In genomic region chr17:4908711-4909496, GRCh38 we compare ENCODE assay signal across 9 cellular contexts. TPM values are rescaled to one million over a fixed set of nuclear protein-coding genes. Genes with fewer than 3 reads are reported as not detected.
DNase-seq lines count a peak whose midpoint lies in the region; ATAC-seq and TF ChIP-seq lines count a peak whose summit lies in the region.
"Had no signal": no experiment of that assay in that cellular context is flagged by ENCODE, and none has a peak within 500 bp of the region (broad histone marks: within the 10 kb centered on the region; RNA-seq: fewer than 3 reads in every experiment).

No MANE protein-coding gene starts in this region.

- H3K4me3 Mint-ChIP-seq in CD4-positive, CD25-positive, alpha-beta regulatory T cell, result no peak overlapping the region

- peaks cover 0 to 4% (median 1%) of the 10 kb centered on the region in 4 donors for H3K4me1 Mint-ChIP-seq in CD4-positive, CD25-positive, alpha-beta regulatory T cell

- no peak overlapping the region for H3K4me3 ChIP-seq in CD4-positive, CD25-positive, alpha-beta regulatory T cell (ENCODE audit: low read depth, low read length)
- no peak overlapping the region for H3K4me3 ChIP-seq in HFF-Myc (replicated peaks; ENCODE audit: low read depth, low read length)
- H3K4me3 ChIP-seq in choroid plexus epithelial cell (ENCODE audit: low read depth, low read length), result no peak overlapping the region

- H3K27me3 ChIP-seq in CD4-positive, CD25-positive, alpha-beta regulatory T cell (ENCODE audit: control insufficient read depth, insufficient read depth, low read length), result no peaks in the 10 kb centered on the region

- H3K27ac ChIP-seq in CD4-positive, CD25-positive, alpha-beta regulatory T cell (ENCODE audit: insufficient read depth, low read length, poor library complexity, severe bottlenecking), result no peak overlapping the region

- H3K36me3 ChIP-seq in CD4-positive, CD25-positive, alpha-beta regulatory T cell (ENCODE audit: control insufficient read depth, insufficient read depth, low read length), result no peaks in the 10 kb centered on the region

- peak; percentile 89 to 96 for ATAC-seq in CD4-positive, CD25-positive, alpha-beta regulatory T cell (ENCODE audit: low read depth in 2 of 2)
- peak; percentile 93 for ATAC-seq in left lobe of liver
- no peak for ATAC-seq in GM18858 (IDR thresholded peaks at IDR 0.05; ENCODE audit: unreplicated experiment)

- no peaks in the 10 kb centered on the region for H3K9me3 ChIP-seq in CD4-positive, CD25-positive, alpha-beta regulatory T cell (ENCODE audit: control insufficient read depth in 2 of 2, low read length in 2 of 2)

- TF ChIP-seq CTCF in HFF-Myc (IDR thresholded peaks at IDR 0.05; ENCODE audit: low read depth, low read length, missing control alignments) (peak; percentile 78), choroid plexus epithelial cell (conservative IDR thresholded peaks at IDR 0.05; ENCODE audit: low read depth, low read length) (peak; percentile 86)

- H3K27ac Mint-ChIP-seq in CD4-positive, CD25-positive, alpha-beta regulatory T cell, result no peak overlapping the region

- peaks cover 5% of the 10 kb centered on the region for H3K27me3 Mint-ChIP-seq in CD4-positive, CD25-positive, alpha-beta regulatory T cell

- no peaks in the 10 kb centered on the region for H3K36me3 Mint-ChIP-seq in CD4-positive, CD25-positive, alpha-beta regulatory T cell

- peaks cover 13% of the 10 kb centered on the region for H3K4me1 ChIP-seq in CD4-positive, CD25-positive, alpha-beta regulatory T cell (ENCODE audit: control insufficient read depth, insufficient read depth, low read length, poor library complexity, severe bottlenecking)

- peak; percentile 55 to 94 (median 77) for DNase-seq in CD4-positive, CD25-positive, alpha-beta regulatory T cell
- DNase-seq in HFF-Myc (ENCODE audit: extremely low read depth, low read depth), result peak; percentile 74
- peak; percentile 70 for DNase-seq in NCI-H510A (lab: John Stamatoyannopoulos, UW)
- peak; percentile 66 for DNase-seq in activated CD4-positive, CD25-positive, alpha-beta regulatory T cell treated with anti-CD3 and anti-CD28 coated beads, Interleukin-2, amount 50 U/mL, for 72 hours
- DNase-seq in choroid plexus epithelial cell (ENCODE audit: low read depth), result peak; percentile 98
- peak; percentile 90 for DNase-seq in left lobe of liver (ENCODE audit: low spot score)
- DNase-seq in stimulated activated CD4-positive, alpha-beta T cell treated with anti-CD3 and anti-CD28 coated beads, Interleukin-15, amount 100 ng/mL, for 48 hours (ENCODE audit: low read depth in 2 of 2), result peak; percentile 62 to 64

- no peaks in the 10 kb centered on the region for H3K9me3 Mint-ChIP-seq in CD4-positive, CD25-positive, alpha-beta regulatory T cell

RNA-seq across cellular contexts. Expression of gene CHRNE, which starts 6.0 kb away (rescaled TPM):
- 3.8 TPM for total RNA-seq in CD4-positive, CD25-positive, alpha-beta regulatory T cell
- under 1 TPM in 2 of 4 donors, not detected in 2; 0.15 to 0.25 TPM for polyA plus RNA-seq in CD4-positive, CD25-positive, alpha-beta regulatory T cell
- 3.1 TPM for total RNA-seq in left lobe of liver

RNA-seq across cellular contexts. Expression of gene C17orf107, which starts 9.6 kb away (rescaled TPM):
- total RNA-seq in CD4-positive, CD25-positive, alpha-beta regulatory T cell, result 45.6 TPM
- polyA plus RNA-seq in CD4-positive, CD25-positive, alpha-beta regulatory T cell, result 1 to 10 TPM; 1.1 to 1.5 (median 1.3) TPM
- total RNA-seq in left lobe of liver, result 4.1 TPM

RNA-seq across cellular contexts. Expression of gene GP1BA, which starts 23.2 kb away (rescaled TPM):
- total RNA-seq in CD4-positive, CD25-positive, alpha-beta regulatory T cell, result 1.9 TPM
- under 1 TPM in 2 of 4 donors, not detected in 2; 0.07 to 0.22 TPM for polyA plus RNA-seq in CD4-positive, CD25-positive, alpha-beta regulatory T cell
- total RNA-seq in left lobe of liver, result not detected
- total RNA-seq: T-helper 1 cell treated with Interleukin-12 subunit alpha and Interleukin-12 subunit beta and Interleukin-4 antibody, amounts not matched to agents 30 ng/mL and 1 ng/mL, for 36 hours had no signal

RNA-seq across cellular contexts. Expression of gene SLC25A11, which starts 30.9 kb away (rescaled TPM):
- total RNA-seq in CD4-positive, CD25-positive, alpha-beta regulatory T cell, result 22.6 TPM
- 10 to 100 TPM; 69.3 to 78.4 (median 74.4) TPM for polyA plus RNA-seq in CD4-positive, CD25-positive, alpha-beta regulatory T cell
- total RNA-seq in left lobe of liver, result 44.7 TPM

RNA-seq across cellular contexts. Expression of gene RNF167, which starts 31.2 kb away (rescaled TPM):
- 105 TPM for total RNA-seq in CD4-positive, CD25-positive, alpha-beta regulatory T cell
- polyA plus RNA-seq in CD4-positive, CD25-positive, alpha-beta regulatory T cell, result 10 to 100 TPM; 31.5 to 58.2 (median 45.9) TPM
- 78.9 TPM for total RNA-seq in left lobe of liver
